In the genomic region with DNA sequence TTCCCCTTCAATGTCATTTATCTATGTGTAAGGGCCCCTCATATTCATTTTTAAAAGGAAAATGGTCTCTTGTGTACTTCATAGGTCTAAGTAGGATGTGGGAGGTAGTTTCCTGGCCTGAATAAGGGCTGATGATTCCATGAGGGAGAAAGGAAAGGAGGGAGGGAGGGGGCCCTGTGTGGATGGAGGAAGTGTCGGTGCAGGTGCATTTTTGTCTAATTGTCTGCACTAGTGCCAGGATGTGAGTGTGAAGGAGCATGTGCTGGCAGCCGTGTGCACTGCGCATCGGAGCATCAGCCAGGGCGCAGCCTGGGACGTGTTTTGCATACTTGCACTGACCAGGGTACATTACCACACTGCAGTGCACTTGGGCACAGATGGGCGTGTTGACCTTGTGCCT, we compare ENCODE assay signal across 1 cellular context.
TF ChIP-seq lines count a peak whose summit lies in the region.

No MANE protein-coding gene starts in this region.

TF ChIP-seq in HepG2, 621 proteins besides CTCF, POLR2A, EP300 and RAD21 (continued from another document):
- TF ChIP-seq MIER3 (CRISPR knock-in tag; IDR thresholded peaks at IDR 0.05; ENCODE audit: borderline replicate concordance): no peak
- no peak for TF ChIP-seq ZNF788 (CRISPR knock-in tag; IDR thresholded peaks at IDR 0.05; ENCODE audit: borderline replicate concordance)
- TF ChIP-seq, protein P1, sequence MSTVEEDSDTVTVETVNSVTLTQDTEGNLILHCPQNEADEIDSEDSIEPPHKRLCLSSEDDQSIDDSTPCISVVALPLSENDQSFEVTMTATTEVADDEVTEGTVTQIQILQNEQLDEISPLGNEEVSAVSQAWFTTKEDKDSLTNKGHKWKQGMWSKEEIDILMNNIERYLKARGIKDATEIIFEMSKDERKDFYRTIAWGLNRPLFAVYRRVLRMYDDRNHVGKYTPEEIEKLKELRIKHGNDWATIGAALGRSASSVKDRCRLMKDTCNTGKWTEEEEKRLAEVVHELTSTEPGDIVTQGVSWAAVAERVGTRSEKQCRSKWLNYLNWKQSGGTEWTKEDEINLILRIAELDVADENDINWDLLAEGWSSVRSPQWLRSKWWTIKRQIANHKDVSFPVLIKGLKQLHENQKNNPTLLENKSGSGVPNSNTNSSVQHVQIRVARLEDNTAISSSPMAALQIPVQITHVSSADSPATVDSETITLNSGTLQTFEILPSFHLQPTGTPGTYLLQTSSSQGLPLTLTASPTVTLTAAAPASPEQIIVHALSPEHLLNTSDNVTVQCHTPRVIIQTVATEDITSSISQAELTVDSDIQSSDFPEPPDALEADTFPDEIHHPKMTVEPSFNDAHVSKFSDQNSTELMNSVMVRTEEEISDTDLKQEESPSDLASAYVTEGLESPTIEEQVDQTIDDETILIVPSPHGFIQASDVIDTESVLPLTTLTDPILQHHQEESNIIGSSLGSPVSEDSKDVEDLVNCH (CRISPR knock-in tag; IDR thresholded peaks at IDR 0.05): no peak
- TF ChIP-seq ZNF775 (CRISPR knock-in tag; IDR thresholded peaks at IDR 0.05; ENCODE audit: borderline replicate concordance): no peak
- no peak for TF ChIP-seq THYN1 (CRISPR knock-in tag; IDR thresholded peaks at IDR 0.05; ENCODE audit: borderline replicate concordance, low read depth)
- no peak for TF ChIP-seq SRF (IDR thresholded peaks at IDR 0.05; ENCODE audit: low read depth, low read length)
- TF ChIP-seq NR2F2 (IDR thresholded peaks at IDR 0.05; ENCODE audit: borderline replicate concordance, low read depth): no peak
- no peak for TF ChIP-seq AHR (CRISPR knock-in tag; IDR thresholded peaks at IDR 0.05)
- no peak for TF ChIP-seq REPIN1 (CRISPR knock-in tag; IDR thresholded peaks at IDR 0.05; ENCODE audit: borderline replicate concordance, low read depth)
- TF ChIP-seq TAF1 (CRISPR knock-in tag; IDR thresholded peaks at IDR 0.05): no peak
- TF ChIP-seq SP4 (CRISPR knock-in tag; IDR thresholded peaks at IDR 0.05): no peak
TF ChIP-seq in HepG2: peak in this region for 0.
